ENCODE assay signal across 4 cellular contexts in the genomic region with DNA sequence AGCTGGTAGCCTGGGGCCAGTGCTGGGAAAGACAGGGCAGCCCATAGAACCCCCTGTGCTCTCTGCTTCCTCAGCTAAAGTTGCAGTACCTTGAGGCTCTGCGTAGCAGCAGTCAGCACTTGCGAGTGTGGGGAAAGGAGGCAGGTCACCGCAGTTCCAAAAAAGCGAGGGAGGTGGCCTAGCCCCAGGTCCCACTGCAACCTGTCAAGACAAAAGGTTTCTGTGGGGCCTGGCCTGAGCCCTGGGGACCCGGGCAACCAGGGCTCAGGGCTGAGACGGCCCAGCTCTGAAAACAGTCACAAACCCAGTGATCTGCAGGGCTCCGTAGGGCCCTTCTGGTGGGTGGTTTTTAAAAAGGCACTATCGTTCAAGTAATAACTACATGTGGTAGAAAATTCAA.
"Had no signal": no experiment of that assay in that cellular context is flagged by ENCODE, and none has a peak within 500 bp of the region (broad histone marks: within the 10 kb centered on the region; RNA-seq: fewer than 3 reads in every experiment).

No MANE protein-coding gene starts in this region.

- DNase-seq: H9, HCEC 1CT, IMR-90 had no signal

- H3K4me3 Mint-ChIP-seq: GM23338, H9 had no signal

- H3K4me1 Mint-ChIP-seq: GM23338, H9 had no signal

- H3K9me3 Mint-ChIP-seq: GM23338, H9 had no signal

- H3K4me2 ChIP-seq: GM23338 had no signal

- H2AFZ ChIP-seq: GM23338 had no signal

- H3K4me3 ChIP-seq: GM23338 had no signal

- H3K27ac Mint-ChIP-seq: GM23338, H9 had no signal

- ATAC-seq: GM23338 had no signal
